16 cellular contexts compared by ENCODE assay signal in genomic region chr17:1972429-1973160, GRCh38. TPM values are rescaled to one million over a fixed set of nuclear protein-coding genes. Genes with fewer than 3 reads are reported as not detected.
DNase-seq lines count a peak whose midpoint lies in the region; ATAC-seq and TF ChIP-seq lines count a peak whose summit lies in the region.
"Had no signal": no experiment of that assay in that cellular context is flagged by ENCODE, and none has a peak within 500 bp of the region (broad histone marks: within the 10 kb centered on the region; RNA-seq: fewer than 3 reads in every experiment).

No MANE protein-coding gene starts in this region.

- H3K4me3 ChIP-seq in HEK293 (ENCODE audit: low read depth, low read length): no peak overlapping the region
- H3K4me3 ChIP-seq: uterus had no signal

- TF ChIP-seq CTCF in HEK293 (tag by site-specific recombination; IDR thresholded peaks at IDR 0.05): no peak
- no peak for TF ChIP-seq CTCF in neural crest cell (conservative IDR thresholded peaks at IDR 0.05)

- POLR2A ChIA-PET in HEK293 (lab: Yijun Ruan, JAX): no interaction called here

- no peaks in the 10 kb centered on the region for H3K36me3 Mint-ChIP-seq in neural crest cell (ENCODE audit: low read depth)
- H3K36me3 Mint-ChIP-seq: natural killer cell treated with Interleukin-12 subunit alpha and Interleukin-12 subunit beta and Interleukin-15 and Interleukin-18, amount 100 ng/mL, for 72 hours; T-cell had no signal

- H3K4me1 Mint-ChIP-seq in neural crest cell: peaks cover 18% of the 10 kb centered on the region

- peaks cover 62% of the 10 kb centered on the region for H3K27me3 Mint-ChIP-seq in neural crest cell (ENCODE audit: low read depth)

- H3K27ac Mint-ChIP-seq in neural crest cell (ENCODE audit: unreplicated experiment): no peak overlapping the region
- H3K27ac Mint-ChIP-seq: dendritic cell treated with granulocyte-macrophage colony-stimulating factor and Interleukin-4, amounts not matched to agents 40 ng/mL and 50 ng/mL, for 4 days; natural killer cell treated with Interleukin-12 subunit alpha and Interleukin-12 subunit beta and Interleukin-15 and Interleukin-18, amount 100 ng/mL, for 72 hours; T-cell had no signal

- no peak overlapping the region for H3K27ac ChIP-seq in HEK293 (ENCODE audit: extremely low read depth, low read depth, low read length)
- H3K27ac ChIP-seq: uterus had no signal

- CTCF ChIA-PET in HEK293 (lab: Yijun Ruan, JAX): interaction anchor here (0.9 to 1.2 kb wide), 3 partner anchors 19 to 64 kb away, joined by 3 to 8 read pairs (median 4); no protein-coding TSS in a partner anchor

- peak; percentile 31 to 47 for DNase-seq in activated CD4-positive, alpha-beta T cell treated with anti-CD3 and anti-CD28 coated beads, Interleukin-2, amount 50 U/mL, for 48 hours
- no peak for DNase-seq in activated CD4-positive, alpha-beta T cell treated with anti-CD3 and anti-CD28 coated beads, Interleukin-2, amount 50 U/mL, for 1 hour
- DNase-seq in dermis microvascular lymphatic vessel endothelial cell (ENCODE audit: low read depth in 2 of 2) (peak; percentile 9 to 21), neural crest cell (ENCODE audit: low read depth, low spot score) (peak; percentile 28), DMS114 treated with DMSO at 0.1 percent for 48 hours (lab: John Stamatoyannopoulos, UW; ENCODE audit: unreplicated experiment) (no peak), ecto neural progenitor cell (ENCODE audit: low spot score) (no peak)
- DNase-seq: islet precursor cell, KG1, NCI-H2029, small intestine, T-cell, uterus had no signal

- H3K9me3 ChIP-seq in HEK293 (ENCODE audit: control insufficient read depth, insufficient read depth, low read depth, low read length): no peaks in the 10 kb centered on the region
- H3K9me3 ChIP-seq: uterus had no signal

- ATAC-seq in HG03460 (IDR thresholded peaks at IDR 0.05; ENCODE audit: unreplicated experiment): no peak
- ATAC-seq: natural killer cell treated with Interleukin-12 subunit alpha and Interleukin-12 subunit beta and Interleukin-15 and Interleukin-18, amount 100 ng/mL, for 72 hours; T-cell had no signal

- H3K9me3 Mint-ChIP-seq in neural crest cell: no peaks in the 10 kb centered on the region
- H3K9me3 Mint-ChIP-seq: natural killer cell treated with Interleukin-12 subunit alpha and Interleukin-12 subunit beta and Interleukin-15 and Interleukin-18, amount 100 ng/mL, for 72 hours; T-cell had no signal

- no peak overlapping the region for H3K4me3 Mint-ChIP-seq in neural crest cell
- H3K4me3 Mint-ChIP-seq: dendritic cell treated with granulocyte-macrophage colony-stimulating factor and Interleukin-4, amounts not matched to agents 40 ng/mL and 50 ng/mL, for 4 days; natural killer cell treated with Interleukin-12 subunit alpha and Interleukin-12 subunit beta and Interleukin-15 and Interleukin-18, amount 100 ng/mL, for 72 hours had no signal

- no peaks in the 10 kb centered on the region for H3K4me1 ChIP-seq in HEK293 (ENCODE audit: control insufficient read depth, insufficient read depth, low read length)
- H3K4me1 ChIP-seq: uterus had no signal

- H3K36me3 ChIP-seq in HEK293 (ENCODE audit: control insufficient read depth in 2 of 2, insufficient read depth in 1 of 2, low read length in 2 of 2): no peaks in the 10 kb centered on the region
- H3K36me3 ChIP-seq: uterus had no signal

TF ChIP-seq in HEK293, 187 proteins besides CTCF, POLR2A, EP300 and RAD21:
- TF ChIP-seq SCRT1 (tag by site-specific recombination; IDR thresholded peaks at IDR 0.05; ENCODE audit: borderline replicate concordance) (peak; percentile 60; the same call in 1 of the 2 replicates), PRDM2 (tag by site-specific recombination; IDR thresholded peaks at IDR 0.05; ENCODE audit: borderline replicate concordance) (no peak), SETDB1 (IDR thresholded peaks at IDR 0.05; ENCODE audit: insufficient read length, low read length) (peak; percentile 59), SCRT2 (tag by site-specific recombination; IDR thresholded peaks at IDR 0.05) (peak; percentile 80), HOXC10 (CRISPR knock-in tag; IDR thresholded peaks at IDR 0.05) (no peak), KLF1 (tag by site-specific recombination; IDR thresholded peaks at IDR 0.05) (peak; percentile 58; the same call in 1 of the 2 replicates), GLIS1 (tag by site-specific recombination; IDR thresholded peaks at IDR 0.05) (no peak), ZFHX2 (tag by site-specific recombination; conservative IDR thresholded peaks at IDR 0.05) (peak; percentile 41)
- TF ChIP-seq, protein P1, sequence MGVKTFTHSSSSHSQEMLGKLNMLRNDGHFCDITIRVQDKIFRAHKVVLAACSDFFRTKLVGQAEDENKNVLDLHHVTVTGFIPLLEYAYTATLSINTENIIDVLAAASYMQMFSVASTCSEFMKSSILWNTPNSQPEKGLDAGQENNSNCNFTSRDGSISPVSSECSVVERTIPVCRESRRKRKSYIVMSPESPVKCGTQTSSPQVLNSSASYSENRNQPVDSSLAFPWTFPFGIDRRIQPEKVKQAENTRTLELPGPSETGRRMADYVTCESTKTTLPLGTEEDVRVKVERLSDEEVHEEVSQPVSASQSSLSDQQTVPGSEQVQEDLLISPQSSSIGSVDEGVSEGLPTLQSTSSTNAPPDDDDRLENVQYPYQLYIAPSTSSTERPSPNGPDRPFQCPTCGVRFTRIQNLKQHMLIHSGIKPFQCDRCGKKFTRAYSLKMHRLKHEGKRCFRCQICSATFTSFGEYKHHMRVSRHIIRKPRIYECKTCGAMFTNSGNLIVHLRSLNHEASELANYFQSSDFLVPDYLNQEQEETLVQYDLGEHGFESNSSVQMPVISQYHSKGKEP (tag by site-specific recombination; IDR thresholded peaks at IDR 0.05): 0 out of 2 replicates have a peak, but pooled peaks have one; percentile 34

RNA-seq across cellular contexts. Expression of gene RTN4RL1, which starts 52.5 kb away (rescaled TPM):
- total RNA-seq in dermis microvascular lymphatic vessel endothelial cell (0.25 and 0.26 TPM in 2 replicates), neural crest cell (0.36 and 0.47 TPM in 2 replicates)
- total RNA-seq: natural killer cell treated with Interleukin-12 subunit alpha and Interleukin-12 subunit beta and Interleukin-15 and Interleukin-18, amount 100 ng/mL, for 72 hours had no signal

RNA-seq across cellular contexts. Expression of gene DPH1, which starts 57.4 kb away (rescaled TPM):
- total RNA-seq in dermis microvascular lymphatic vessel endothelial cell (9.9 and 13.5 TPM in 2 replicates), neural crest cell (29.7 and 35.1 TPM in 2 replicates)

Comparison
In these comparisons a context has a peak if more than half of its experiments do, and no peak if none do; other contexts are left out.
1. DNase-seq: peak in activated CD4-positive, alpha-beta T cell treated with anti-CD3 and anti-CD28 coated beads, Interleukin-2, amount 50 U/mL, for 48 hours (2 of 2), dermis microvascular lymphatic vessel endothelial cell (2 of 2) and neural crest cell (single experiment); none in activated CD4-positive, alpha-beta T cell treated with anti-CD3 and anti-CD28 coated beads, Interleukin-2, amount 50 U/mL, for 1 hour (single experiment), DMS114 treated with DMSO at 0.1 percent for 48 hours (single experiment) and ecto neural progenitor cell (single experiment).